ENCODE assay signal across 1 cellular context in the genomic region with DNA sequence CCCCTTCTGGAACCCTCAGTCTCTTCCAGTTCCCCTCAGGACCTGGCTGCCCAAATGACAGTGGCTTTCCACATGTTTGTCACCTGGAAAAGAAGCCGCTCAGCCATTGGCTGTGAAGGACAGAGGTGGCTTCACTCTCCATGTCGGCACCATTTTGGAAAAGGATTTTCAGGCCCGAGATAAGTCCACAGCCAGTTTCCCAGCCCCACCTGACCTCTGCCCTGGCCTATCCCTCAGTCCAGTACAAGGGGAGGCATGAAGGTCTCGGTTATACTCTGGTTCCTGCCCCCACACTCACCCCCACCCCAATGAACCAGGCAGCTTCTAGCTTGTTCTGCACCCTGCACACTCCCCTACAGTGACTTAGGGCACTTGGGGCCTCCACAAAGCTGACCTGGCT.
TF ChIP-seq lines count a peak whose summit lies in the region.

No MANE protein-coding gene starts in this region.

TF ChIP-seq in HepG2, 621 proteins besides CTCF, POLR2A, EP300 and RAD21 (continued from another document and continues in another):
- TF ChIP-seq, protein P1, sequence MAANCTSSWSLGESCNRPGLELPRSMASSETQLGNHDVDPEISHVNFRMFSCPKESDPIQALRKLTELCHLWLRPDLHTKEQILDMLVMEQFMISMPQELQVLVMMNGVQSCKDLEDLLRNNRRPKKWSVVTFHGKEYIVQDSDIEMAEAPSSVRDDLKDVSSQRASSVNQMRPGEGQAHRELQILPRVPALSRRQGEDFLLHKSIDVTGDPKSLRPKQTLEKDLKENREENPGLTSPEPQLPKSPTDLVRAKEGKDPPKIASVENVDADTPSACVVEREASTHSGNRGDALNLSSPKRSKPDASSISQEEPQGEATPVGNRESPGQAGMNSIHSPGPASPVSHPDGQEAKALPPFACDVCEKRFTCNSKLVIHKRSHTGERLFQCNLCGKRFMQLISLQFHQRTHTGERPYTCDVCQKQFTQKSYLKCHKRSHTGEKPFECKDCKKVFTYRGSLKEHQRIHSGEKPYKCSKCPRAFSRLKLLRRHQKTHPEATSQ (CRISPR knock-in tag; IDR thresholded peaks at IDR 0.05; ENCODE audit: borderline replicate concordance): no peak
- TF ChIP-seq KDM2A (CRISPR knock-in tag; IDR thresholded peaks at IDR 0.05; ENCODE audit: borderline replicate concordance, low read depth): 0 out of 2 replicates have a peak, but pooled peaks have one; percentile 0
- TF ChIP-seq, protein P2, sequence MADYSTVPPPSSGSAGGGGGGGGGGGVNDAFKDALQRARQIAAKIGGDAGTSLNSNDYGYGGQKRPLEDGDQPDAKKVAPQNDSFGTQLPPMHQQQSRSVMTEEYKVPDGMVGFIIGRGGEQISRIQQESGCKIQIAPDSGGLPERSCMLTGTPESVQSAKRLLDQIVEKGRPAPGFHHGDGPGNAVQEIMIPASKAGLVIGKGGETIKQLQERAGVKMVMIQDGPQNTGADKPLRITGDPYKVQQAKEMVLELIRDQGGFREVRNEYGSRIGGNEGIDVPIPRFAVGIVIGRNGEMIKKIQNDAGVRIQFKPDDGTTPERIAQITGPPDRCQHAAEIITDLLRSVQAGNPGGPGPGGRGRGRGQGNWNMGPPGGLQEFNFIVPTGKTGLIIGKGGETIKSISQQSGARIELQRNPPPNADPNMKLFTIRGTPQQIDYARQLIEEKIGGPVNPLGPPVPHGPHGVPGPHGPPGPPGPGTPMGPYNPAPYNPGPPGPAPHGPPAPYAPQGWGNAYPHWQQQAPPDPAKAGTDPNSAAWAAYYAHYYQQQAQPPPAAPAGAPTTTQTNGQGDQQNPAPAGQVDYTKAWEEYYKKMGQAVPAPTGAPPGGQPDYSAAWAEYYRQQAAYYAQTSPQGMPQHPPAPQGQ (CRISPR knock-in tag; IDR thresholded peaks at IDR 0.05; ENCODE audit: borderline replicate concordance): 0 out of 2 replicates have a peak, but pooled peaks have one; percentile 33
- TF ChIP-seq, protein P3, sequence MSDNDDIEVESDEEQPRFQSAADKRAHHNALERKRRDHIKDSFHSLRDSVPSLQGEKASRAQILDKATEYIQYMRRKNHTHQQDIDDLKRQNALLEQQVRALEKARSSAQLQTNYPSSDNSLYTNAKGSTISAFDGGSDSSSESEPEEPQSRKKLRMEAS (IDR thresholded peaks at IDR 0.05): peak; percentile 6; the same call in 1 of the 2 replicates
- TF ChIP-seq, protein P4, sequence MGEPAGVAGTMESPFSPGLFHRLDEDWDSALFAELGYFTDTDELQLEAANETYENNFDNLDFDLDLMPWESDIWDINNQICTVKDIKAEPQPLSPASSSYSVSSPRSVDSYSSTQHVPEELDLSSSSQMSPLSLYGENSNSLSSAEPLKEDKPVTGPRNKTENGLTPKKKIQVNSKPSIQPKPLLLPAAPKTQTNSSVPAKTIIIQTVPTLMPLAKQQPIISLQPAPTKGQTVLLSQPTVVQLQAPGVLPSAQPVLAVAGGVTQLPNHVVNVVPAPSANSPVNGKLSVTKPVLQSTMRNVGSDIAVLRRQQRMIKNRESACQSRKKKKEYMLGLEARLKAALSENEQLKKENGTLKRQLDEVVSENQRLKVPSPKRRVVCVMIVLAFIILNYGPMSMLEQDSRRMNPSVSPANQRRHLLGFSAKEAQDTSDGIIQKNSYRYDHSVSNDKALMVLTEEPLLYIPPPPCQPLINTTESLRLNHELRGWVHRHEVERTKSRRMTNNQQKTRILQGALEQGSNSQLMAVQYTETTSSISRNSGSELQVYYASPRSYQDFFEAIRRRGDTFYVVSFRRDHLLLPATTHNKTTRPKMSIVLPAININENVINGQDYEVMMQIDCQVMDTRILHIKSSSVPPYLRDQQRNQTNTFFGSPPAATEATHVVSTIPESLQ (CRISPR knock-in tag; conservative IDR thresholded peaks at IDR 0.05): no peak
- no peak; the same call in 1 of the 2 replicates for TF ChIP-seq ZNF34 (CRISPR knock-in tag; IDR thresholded peaks at IDR 0.05; ENCODE audit: borderline replicate concordance)
- TF ChIP-seq MAF1 (CRISPR knock-in tag; IDR thresholded peaks at IDR 0.05; ENCODE audit: borderline replicate concordance): no peak
- no peak for TF ChIP-seq NR2C2 (CRISPR knock-in tag; IDR thresholded peaks at IDR 0.05; ENCODE audit: borderline replicate concordance)
- TF ChIP-seq ZNF746 (CRISPR knock-in tag; IDR thresholded peaks at IDR 0.05): no peak
- TF ChIP-seq, protein P5, sequence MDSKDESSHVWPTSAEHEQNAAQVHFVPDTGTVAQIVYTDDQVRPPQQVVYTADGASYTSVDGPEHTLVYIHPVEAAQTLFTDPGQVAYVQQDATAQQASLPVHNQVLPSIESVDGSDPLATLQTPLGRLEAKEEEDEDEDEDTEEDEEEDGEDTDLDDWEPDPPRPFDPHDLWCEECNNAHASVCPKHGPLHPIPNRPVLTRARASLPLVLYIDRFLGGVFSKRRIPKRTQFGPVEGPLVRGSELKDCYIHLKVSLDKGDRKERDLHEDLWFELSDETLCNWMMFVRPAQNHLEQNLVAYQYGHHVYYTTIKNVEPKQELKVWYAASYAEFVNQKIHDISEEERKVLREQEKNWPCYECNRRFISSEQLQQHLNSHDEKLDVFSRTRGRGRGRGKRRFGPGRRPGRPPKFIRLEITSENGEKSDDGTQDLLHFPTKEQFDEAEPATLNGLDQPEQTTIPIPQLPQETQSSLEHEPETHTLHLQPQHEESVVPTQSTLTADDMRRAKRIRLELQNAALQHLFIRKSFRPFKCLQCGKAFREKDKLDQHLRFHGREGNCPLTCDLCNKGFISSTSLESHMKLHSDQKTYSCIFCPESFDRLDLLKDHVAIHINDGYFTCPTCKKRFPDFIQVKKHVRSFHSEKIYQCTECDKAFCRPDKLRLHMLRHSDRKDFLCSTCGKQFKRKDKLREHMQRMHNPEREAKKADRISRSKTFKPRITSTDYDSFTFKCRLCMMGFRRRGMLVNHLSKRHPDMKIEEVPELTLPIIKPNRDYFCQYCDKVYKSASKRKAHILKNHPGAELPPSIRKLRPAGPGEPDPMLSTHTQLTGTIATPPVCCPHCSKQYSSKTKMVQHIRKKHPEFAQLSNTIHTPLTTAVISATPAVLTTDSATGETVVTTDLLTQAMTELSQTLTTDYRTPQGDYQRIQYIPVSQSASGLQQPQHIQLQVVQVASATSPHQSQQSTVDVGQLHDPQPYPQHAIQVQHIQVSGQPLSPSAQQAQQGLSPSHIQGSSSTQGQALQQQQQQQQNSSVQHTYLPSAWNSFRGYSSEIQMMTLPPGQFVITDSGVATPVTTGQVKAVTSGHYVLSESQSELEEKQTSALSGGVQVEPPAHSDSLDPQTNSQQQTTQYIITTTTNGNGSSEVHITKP (CRISPR knock-in tag; IDR thresholded peaks at IDR 0.05; ENCODE audit: low read depth): no peak
- TF ChIP-seq KAT2B (IDR thresholded peaks at IDR 0.05; ENCODE audit: borderline replicate concordance, low read depth, low read length): no peak
- no peak for TF ChIP-seq SP1 (IDR thresholded peaks at IDR 0.05)
- TF ChIP-seq SP1 (CRISPR knock-in tag; IDR thresholded peaks at IDR 0.05): no peak
- TF ChIP-seq ZNF644 (CRISPR knock-in tag; IDR thresholded peaks at IDR 0.05; ENCODE audit: low read depth): no peak
- TF ChIP-seq, protein P6, sequence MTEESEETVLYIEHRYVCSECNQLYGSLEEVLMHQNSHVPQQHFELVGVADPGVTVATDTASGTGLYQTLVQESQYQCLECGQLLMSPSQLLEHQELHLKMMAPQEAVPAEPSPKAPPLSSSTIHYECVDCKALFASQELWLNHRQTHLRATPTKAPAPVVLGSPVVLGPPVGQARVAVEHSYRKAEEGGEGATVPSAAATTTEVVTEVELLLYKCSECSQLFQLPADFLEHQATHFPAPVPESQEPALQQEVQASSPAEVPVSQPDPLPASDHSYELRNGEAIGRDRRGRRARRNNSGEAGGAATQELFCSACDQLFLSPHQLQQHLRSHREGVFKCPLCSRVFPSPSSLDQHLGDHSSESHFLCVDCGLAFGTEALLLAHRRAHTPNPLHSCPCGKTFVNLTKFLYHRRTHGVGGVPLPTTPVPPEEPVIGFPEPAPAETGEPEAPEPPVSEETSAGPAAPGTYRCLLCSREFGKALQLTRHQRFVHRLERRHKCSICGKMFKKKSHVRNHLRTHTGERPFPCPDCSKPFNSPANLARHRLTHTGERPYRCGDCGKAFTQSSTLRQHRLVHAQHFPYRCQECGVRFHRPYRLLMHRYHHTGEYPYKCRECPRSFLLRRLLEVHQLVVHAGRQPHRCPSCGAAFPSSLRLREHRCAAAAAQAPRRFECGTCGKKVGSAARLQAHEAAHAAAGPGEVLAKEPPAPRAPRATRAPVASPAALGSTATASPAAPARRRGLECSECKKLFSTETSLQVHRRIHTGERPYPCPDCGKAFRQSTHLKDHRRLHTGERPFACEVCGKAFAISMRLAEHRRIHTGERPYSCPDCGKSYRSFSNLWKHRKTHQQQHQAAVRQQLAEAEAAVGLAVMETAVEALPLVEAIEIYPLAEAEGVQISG (CRISPR knock-in tag; IDR thresholded peaks at IDR 0.05): no peak
- TF ChIP-seq FOXJ3 (CRISPR knock-in tag; IDR thresholded peaks at IDR 0.05; ENCODE audit: borderline replicate concordance): no peak
- TF ChIP-seq ZNF160 (CRISPR knock-in tag; IDR thresholded peaks at IDR 0.05): no peak
- TF ChIP-seq SMAD1 (CRISPR knock-in tag; IDR thresholded peaks at IDR 0.05; ENCODE audit: borderline replicate concordance, low read depth): no peak
- TF ChIP-seq, protein P7, sequence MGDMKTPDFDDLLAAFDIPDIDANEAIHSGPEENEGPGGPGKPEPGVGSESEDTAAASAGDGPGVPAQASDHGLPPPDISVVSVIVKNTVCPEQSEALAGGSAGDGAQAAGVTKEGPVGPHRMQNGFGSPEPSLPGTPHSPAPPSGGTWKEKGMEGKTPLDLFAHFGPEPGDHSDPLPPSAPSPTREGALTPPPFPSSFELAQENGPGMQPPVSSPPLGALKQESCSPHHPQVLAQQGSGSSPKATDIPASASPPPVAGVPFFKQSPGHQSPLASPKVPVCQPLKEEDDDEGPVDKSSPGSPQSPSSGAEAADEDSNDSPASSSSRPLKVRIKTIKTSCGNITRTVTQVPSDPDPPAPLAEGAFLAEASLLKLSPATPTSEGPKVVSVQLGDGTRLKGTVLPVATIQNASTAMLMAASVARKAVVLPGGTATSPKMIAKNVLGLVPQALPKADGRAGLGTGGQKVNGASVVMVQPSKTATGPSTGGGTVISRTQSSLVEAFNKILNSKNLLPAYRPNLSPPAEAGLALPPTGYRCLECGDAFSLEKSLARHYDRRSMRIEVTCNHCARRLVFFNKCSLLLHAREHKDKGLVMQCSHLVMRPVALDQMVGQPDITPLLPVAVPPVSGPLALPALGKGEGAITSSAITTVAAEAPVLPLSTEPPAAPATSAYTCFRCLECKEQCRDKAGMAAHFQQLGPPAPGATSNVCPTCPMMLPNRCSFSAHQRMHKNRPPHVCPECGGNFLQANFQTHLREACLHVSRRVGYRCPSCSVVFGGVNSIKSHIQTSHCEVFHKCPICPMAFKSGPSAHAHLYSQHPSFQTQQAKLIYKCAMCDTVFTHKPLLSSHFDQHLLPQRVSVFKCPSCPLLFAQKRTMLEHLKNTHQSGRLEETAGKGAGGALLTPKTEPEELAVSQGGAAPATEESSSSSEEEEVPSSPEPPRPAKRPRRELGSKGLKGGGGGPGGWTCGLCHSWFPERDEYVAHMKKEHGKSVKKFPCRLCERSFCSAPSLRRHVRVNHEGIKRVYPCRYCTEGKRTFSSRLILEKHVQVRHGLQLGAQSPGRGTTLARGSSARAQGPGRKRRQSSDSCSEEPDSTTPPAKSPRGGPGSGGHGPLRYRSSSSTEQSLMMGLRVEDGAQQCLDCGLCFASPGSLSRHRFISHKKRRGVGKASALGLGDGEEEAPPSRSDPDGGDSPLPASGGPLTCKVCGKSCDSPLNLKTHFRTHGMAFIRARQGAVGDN (CRISPR knock-in tag; IDR thresholded peaks at IDR 0.05): peak; percentile 76
- TF ChIP-seq, protein P8, sequence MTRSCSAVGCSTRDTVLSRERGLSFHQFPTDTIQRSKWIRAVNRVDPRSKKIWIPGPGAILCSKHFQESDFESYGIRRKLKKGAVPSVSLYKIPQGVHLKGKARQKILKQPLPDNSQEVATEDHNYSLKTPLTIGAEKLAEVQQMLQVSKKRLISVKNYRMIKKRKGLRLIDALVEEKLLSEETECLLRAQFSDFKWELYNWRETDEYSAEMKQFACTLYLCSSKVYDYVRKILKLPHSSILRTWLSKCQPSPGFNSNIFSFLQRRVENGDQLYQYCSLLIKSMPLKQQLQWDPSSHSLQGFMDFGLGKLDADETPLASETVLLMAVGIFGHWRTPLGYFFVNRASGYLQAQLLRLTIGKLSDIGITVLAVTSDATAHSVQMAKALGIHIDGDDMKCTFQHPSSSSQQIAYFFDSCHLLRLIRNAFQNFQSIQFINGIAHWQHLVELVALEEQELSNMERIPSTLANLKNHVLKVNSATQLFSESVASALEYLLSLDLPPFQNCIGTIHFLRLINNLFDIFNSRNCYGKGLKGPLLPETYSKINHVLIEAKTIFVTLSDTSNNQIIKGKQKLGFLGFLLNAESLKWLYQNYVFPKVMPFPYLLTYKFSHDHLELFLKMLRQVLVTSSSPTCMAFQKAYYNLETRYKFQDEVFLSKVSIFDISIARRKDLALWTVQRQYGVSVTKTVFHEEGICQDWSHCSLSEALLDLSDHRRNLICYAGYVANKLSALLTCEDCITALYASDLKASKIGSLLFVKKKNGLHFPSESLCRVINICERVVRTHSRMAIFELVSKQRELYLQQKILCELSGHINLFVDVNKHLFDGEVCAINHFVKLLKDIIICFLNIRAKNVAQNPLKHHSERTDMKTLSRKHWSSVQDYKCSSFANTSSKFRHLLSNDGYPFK (CRISPR knock-in tag; IDR thresholded peaks at IDR 0.05; ENCODE audit: borderline replicate concordance): no peak
- TF ChIP-seq SIN3A (IDR thresholded peaks at IDR 0.05; ENCODE audit: borderline replicate concordance, low read depth, low read length): no peak
- no peak for TF ChIP-seq HMG20B (CRISPR knock-in tag; conservative IDR thresholded peaks at IDR 0.05)
- TF ChIP-seq ZNF724P (CRISPR knock-in tag; IDR thresholded peaks at IDR 0.05; ENCODE audit: borderline replicate concordance): no peak
- TF ChIP-seq, protein P9, sequence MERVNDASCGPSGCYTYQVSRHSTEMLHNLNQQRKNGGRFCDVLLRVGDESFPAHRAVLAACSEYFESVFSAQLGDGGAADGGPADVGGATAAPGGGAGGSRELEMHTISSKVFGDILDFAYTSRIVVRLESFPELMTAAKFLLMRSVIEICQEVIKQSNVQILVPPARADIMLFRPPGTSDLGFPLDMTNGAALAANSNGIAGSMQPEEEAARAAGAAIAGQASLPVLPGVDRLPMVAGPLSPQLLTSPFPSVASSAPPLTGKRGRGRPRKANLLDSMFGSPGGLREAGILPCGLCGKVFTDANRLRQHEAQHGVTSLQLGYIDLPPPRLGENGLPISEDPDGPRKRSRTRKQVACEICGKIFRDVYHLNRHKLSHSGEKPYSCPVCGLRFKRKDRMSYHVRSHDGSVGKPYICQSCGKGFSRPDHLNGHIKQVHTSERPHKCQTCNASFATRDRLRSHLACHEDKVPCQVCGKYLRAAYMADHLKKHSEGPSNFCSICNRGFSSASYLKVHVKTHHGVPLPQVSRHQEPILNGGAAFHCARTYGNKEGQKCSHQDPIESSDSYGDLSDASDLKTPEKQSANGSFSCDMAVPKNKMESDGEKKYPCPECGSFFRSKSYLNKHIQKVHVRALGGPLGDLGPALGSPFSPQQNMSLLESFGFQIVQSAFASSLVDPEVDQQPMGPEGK (CRISPR knock-in tag; IDR thresholded peaks at IDR 0.05): 0 out of 2 replicates have a peak, but pooled peaks have one; percentile 6
- no peak for TF ChIP-seq MED1 (CRISPR knock-in tag; IDR thresholded peaks at IDR 0.05)
- TF ChIP-seq ZNF749 (CRISPR knock-in tag; IDR thresholded peaks at IDR 0.05; ENCODE audit: borderline replicate concordance): no peak
- TF ChIP-seq SAFB2 (CRISPR knock-in tag; IDR thresholded peaks at IDR 0.05; ENCODE audit: borderline replicate concordance, low read depth): no peak
- peak; percentile 73 for TF ChIP-seq ZNF883 (CRISPR knock-in tag; IDR thresholded peaks at IDR 0.05; ENCODE audit: not compliant biosample characterization)
- no peak for TF ChIP-seq YY1 (IDR thresholded peaks at IDR 0.05; ENCODE audit: insufficient read depth, insufficient replicate concordance, low read depth, low read length)
- TF ChIP-seq NR2F6 (IDR thresholded peaks at IDR 0.05): no peak
- no peak for TF ChIP-seq NR2F6 (CRISPR knock-in tag; IDR thresholded peaks at IDR 0.05)
- TF ChIP-seq SMAD3 (CRISPR knock-in tag; IDR thresholded peaks at IDR 0.05): no peak
- no peak for TF ChIP-seq REXO4 (CRISPR knock-in tag; IDR thresholded peaks at IDR 0.05; ENCODE audit: borderline replicate concordance)
